Comparison of ENCODE assay signal across 26 cellular contexts in the genomic region with DNA sequence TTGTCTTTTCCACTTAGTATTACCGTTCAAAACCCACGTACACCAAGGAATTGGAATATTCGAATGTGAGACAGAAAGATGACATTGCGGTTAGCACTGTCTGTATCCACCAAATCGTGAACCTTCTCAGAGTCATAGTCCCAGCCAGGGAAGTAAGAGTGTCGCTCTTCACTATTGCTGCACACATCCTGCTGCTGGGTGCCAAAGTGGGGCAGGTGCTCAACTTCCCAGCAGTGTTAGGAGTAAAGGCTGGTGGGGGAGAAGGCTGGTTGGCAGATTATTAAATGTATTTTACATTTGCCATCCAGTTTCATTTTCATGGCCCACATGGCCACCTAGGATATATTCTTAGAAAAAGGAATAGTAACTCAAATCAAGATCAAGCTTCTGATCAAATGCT.
"Had no signal": no experiment of that assay in that cellular context is flagged by ENCODE, and none has a peak within 500 bp of the region (broad histone marks: within the 10 kb centered on the region; RNA-seq: fewer than 3 reads in every experiment).

No MANE protein-coding gene starts in this region.

- H3K36me3 ChIP-seq: gastroesophageal sphincter, spleen, tibial nerve had no signal

- H3K27ac Mint-ChIP-seq: activated CD4-positive, alpha-beta memory T cell treated with anti-CD3 and anti-CD28 coated beads, Interleukin-2, amount 10 ng/mL, durations not matched to agents 7 days and 5 days; activated CD4-positive, alpha-beta T cell treated with anti-CD3 and anti-CD28 coated beads, Interleukin-2, amount 10 ng/mL, durations not matched to agents 7 days and 5 days; activated T-cell treated with anti-CD3 and anti-CD28 coated beads, Interleukin-2, amount 50 U/mL, for 24 hours; activated T-helper 17 cell treated with anti-CD3 and anti-CD28 coated beads, Interleukin-2, amount 50 U/mL, for 72 hours; naive B cell; T-helper 2 cell treated with Interferon-gamma antibody and Interleukin-4, amounts not matched to agents 5 μg/mL and 100 μg/mL, for 36 hours had no signal

- H3K27ac ChIP-seq: gastroesophageal sphincter, hepatocyte, spleen, tibial nerve had no signal

- H2AFZ ChIP-seq: hepatocyte had no signal

- H3K27me3 Mint-ChIP-seq: activated CD4-positive, alpha-beta memory T cell treated with anti-CD3 and anti-CD28 coated beads, Interleukin-2, amount 10 ng/mL, durations not matched to agents 7 days and 5 days; activated T-cell treated with anti-CD3 and anti-CD28 coated beads, Interleukin-2, amount 50 U/mL, for 24 hours; activated T-helper 17 cell treated with anti-CD3 and anti-CD28 coated beads, Interleukin-2, amount 50 U/mL, for 72 hours had no signal

- H3K9me3 Mint-ChIP-seq: activated CD4-positive, alpha-beta T cell treated with anti-CD3 and anti-CD28 coated beads, Interleukin-2, amount 10 ng/mL, durations not matched to agents 7 days and 5 days; activated T-cell treated with anti-CD3 and anti-CD28 coated beads, Interleukin-2, amount 50 U/mL, for 24 hours; neural crest cell; T-helper 2 cell treated with Interferon-gamma antibody and Interleukin-4, amounts not matched to agents 5 μg/mL and 100 μg/mL, for 36 hours had no signal

- H3K4me3 Mint-ChIP-seq: activated CD4-positive, alpha-beta memory T cell treated with anti-CD3 and anti-CD28 coated beads, Interleukin-2, amount 10 ng/mL, durations not matched to agents 7 days and 5 days; activated CD4-positive, alpha-beta T cell treated with anti-CD3 and anti-CD28 coated beads, Interleukin-2, amount 10 ng/mL, durations not matched to agents 7 days and 5 days; activated T-cell treated with anti-CD3 and anti-CD28 coated beads, Interleukin-2, amount 50 U/mL, for 24 hours; activated T-helper 17 cell treated with anti-CD3 and anti-CD28 coated beads, Interleukin-2, amount 50 U/mL, for 72 hours; naive B cell; neural crest cell; T-helper 2 cell treated with Interferon-gamma antibody and Interleukin-4, amounts not matched to agents 5 μg/mL and 100 μg/mL, for 36 hours had no signal

- H3K4me2 ChIP-seq: hepatocyte had no signal

- H3K27me3 ChIP-seq: gastroesophageal sphincter, hepatocyte, spleen, tibial nerve had no signal

- H3K4me3 ChIP-seq: gastroesophageal sphincter, hepatocyte, spleen, tibial nerve had no signal

- H3K9me3 ChIP-seq: gastroesophageal sphincter, tibial nerve had no signal

- ATAC-seq: activated T-helper 17 cell treated with anti-CD3 and anti-CD28 coated beads, Interleukin-2, amount 50 U/mL, for 72 hours; gastroesophageal sphincter; left ventricle myocardium superior; right cardiac atrium had no signal

- FAIRE-seq: astrocyte, endothelial cell of umbilical vein had no signal

- DNase-seq: activated CD4-positive, alpha-beta memory T cell treated with anti-CD3 and anti-CD28 coated beads, Interleukin-2, amount 10 ng/mL, durations not matched to agents 7 days and 5 days; activated CD4-positive, alpha-beta T cell treated with anti-CD3 and anti-CD28 coated beads, Interleukin-2, amount 10 ng/mL, durations not matched to agents 7 days and 5 days; activated CD4-positive, CD25-positive, alpha-beta regulatory T cell treated with anti-CD3 and anti-CD28 coated beads, Interleukin-2, amount 50 U/mL, for 72 hours; activated CD8-positive, alpha-beta memory T cell treated with anti-CD3 and anti-CD28 coated beads, Interleukin-2, amount 50 U/mL, for 48 hours; activated gamma-delta T cell treated with Interleukin-2 at 50 U/mL for 16 hours; activated naive CD4-positive, alpha-beta T cell treated with anti-CD3 and anti-CD28 coated beads, Interleukin-2, amount 50 U/mL, for 16 hours; activated T-cell treated with anti-CD3 and anti-CD28 coated beads, Interleukin-2, amount 50 U/mL, for 24 hours; amniotic stem cell; caudate nucleus; cortex of kidney; islet precursor cell; left ventricle myocardium superior; naive B cell; occipital lobe; posterior cingulate gyrus; right cardiac atrium; spleen; stimulated activated naive CD4-positive, alpha-beta T cell treated with Interleukin-2 at 50 U/mL for 16 hours had no signal

- H3K4me1 Mint-ChIP-seq: activated CD4-positive, alpha-beta memory T cell treated with anti-CD3 and anti-CD28 coated beads, Interleukin-2, amount 10 ng/mL, durations not matched to agents 7 days and 5 days; activated CD4-positive, alpha-beta T cell treated with anti-CD3 and anti-CD28 coated beads, Interleukin-2, amount 10 ng/mL, durations not matched to agents 7 days and 5 days; activated T-helper 17 cell treated with anti-CD3 and anti-CD28 coated beads, Interleukin-2, amount 50 U/mL, for 72 hours; naive B cell had no signal
